ENCODE assay signal across 2 cellular contexts in the genomic region with DNA sequence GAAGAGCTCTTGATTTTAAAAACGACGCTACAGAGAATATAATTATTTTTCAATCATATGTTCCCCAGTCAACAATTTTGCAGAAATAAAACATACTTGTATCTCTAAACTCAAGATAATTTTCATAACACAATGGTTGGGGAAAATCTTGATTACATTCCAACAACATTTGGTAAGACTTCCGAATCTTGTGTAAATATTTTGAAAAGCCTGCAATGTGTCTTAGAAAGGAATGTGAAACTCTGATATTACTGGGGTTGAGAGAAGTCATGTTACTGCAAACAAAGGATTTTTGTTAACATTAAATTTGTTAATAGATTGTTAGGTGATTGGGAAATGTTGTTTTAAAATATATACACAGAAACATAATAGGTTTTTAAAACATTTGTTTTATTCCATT.
TF ChIP-seq lines count a peak whose summit lies in the region.

No MANE protein-coding gene starts in this region.

TF ChIP-seq in HepG2, 621 proteins besides CTCF, POLR2A, EP300 and RAD21:
- TF ChIP-seq RBM39 (IDR thresholded peaks at IDR 0.05; ENCODE audit: low read depth, low read length, poor library complexity, severe bottlenecking), result no peak
- TF ChIP-seq CEBPB (IDR thresholded peaks at IDR 0.05; ENCODE audit: borderline replicate concordance, low read depth, low read length), result no peak
- TF ChIP-seq, protein P1, sequence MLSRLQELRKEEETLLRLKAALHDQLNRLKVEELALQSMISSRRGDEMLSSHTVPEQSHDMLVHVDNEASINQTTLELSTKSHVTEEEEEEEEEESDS (CRISPR knock-in tag; IDR thresholded peaks at IDR 0.05; ENCODE audit: borderline replicate concordance), result no peak
- TF ChIP-seq, protein P2, sequence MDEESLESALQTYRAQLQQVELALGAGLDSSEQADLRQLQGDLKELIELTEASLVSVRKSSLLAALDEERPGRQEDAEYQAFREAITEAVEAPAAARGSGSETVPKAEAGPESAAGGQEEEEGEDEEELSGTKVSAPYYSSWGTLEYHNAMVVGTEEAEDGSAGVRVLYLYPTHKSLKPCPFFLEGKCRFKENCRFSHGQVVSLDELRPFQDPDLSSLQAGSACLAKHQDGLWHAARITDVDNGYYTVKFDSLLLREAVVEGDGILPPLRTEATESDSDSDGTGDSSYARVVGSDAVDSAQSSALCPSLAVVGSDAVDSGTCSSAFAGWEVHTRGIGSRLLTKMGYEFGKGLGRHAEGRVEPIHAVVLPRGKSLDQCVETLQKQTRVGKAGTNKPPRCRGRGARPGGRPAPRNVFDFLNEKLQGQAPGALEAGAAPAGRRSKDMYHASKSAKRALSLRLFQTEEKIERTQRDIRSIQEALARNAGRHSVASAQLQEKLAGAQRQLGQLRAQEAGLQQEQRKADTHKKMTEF (CRISPR knock-in tag; IDR thresholded peaks at IDR 0.05), result no peak
- TF ChIP-seq, protein P3, sequence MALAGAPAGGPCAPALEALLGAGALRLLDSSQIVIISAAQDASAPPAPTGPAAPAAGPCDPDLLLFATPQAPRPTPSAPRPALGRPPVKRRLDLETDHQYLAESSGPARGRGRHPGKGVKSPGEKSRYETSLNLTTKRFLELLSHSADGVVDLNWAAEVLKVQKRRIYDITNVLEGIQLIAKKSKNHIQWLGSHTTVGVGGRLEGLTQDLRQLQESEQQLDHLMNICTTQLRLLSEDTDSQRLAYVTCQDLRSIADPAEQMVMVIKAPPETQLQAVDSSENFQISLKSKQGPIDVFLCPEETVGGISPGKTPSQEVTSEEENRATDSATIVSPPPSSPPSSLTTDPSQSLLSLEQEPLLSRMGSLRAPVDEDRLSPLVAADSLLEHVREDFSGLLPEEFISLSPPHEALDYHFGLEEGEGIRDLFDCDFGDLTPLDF (CRISPR knock-in tag; IDR thresholded peaks at IDR 0.05), result no peak
- TF ChIP-seq, protein P4, sequence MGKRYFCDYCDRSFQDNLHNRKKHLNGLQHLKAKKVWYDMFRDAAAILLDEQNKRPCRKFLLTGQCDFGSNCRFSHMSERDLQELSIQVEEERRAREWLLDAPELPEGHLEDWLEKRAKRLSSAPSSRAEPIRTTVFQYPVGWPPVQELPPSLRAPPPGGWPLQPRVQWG (CRISPR knock-in tag; IDR thresholded peaks at IDR 0.05; ENCODE audit: borderline replicate concordance, low read depth), result no peak
- TF ChIP-seq, protein P5, sequence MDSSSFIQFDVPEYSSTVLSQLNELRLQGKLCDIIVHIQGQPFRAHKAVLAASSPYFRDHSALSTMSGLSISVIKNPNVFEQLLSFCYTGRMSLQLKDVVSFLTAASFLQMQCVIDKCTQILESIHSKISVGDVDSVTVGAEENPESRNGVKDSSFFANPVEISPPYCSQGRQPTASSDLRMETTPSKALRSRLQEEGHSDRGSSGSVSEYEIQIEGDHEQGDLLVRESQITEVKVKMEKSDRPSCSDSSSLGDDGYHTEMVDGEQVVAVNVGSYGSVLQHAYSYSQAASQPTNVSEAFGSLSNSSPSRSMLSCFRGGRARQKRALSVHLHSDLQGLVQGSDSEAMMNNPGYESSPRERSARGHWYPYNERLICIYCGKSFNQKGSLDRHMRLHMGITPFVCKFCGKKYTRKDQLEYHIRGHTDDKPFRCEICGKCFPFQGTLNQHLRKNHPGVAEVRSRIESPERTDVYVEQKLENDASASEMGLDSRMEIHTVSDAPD (CRISPR knock-in tag; IDR thresholded peaks at IDR 0.05), result no peak
- TF ChIP-seq ZBTB7A (CRISPR knock-in tag; IDR thresholded peaks at IDR 0.05), result no peak

TF ChIP-seq in endothelial cell of umbilical vein, 7 proteins besides CTCF, POLR2A, EP300 and RAD21:
- TF ChIP-seq MYC (IDR thresholded peaks at IDR 0.05; ENCODE audit: low read depth, low read length) (no peak), EZH2 (IDR thresholded peaks at IDR 0.05; ENCODE audit: borderline replicate concordance, low read depth, low read length, severe bottlenecking) (no peak), JUN (IDR thresholded peaks at IDR 0.05; ENCODE audit: borderline replicate concordance, insufficient read depth, insufficient read length, low read depth) (peak; percentile 2)
- TF ChIP-seq, protein P6, sequence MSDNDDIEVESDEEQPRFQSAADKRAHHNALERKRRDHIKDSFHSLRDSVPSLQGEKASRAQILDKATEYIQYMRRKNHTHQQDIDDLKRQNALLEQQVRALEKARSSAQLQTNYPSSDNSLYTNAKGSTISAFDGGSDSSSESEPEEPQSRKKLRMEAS (IDR thresholded peaks at IDR 0.05; ENCODE audit: insufficient read depth, insufficient read length), result no peak
